Comparison of ENCODE assay signal across 5 cellular contexts in the genomic region with DNA sequence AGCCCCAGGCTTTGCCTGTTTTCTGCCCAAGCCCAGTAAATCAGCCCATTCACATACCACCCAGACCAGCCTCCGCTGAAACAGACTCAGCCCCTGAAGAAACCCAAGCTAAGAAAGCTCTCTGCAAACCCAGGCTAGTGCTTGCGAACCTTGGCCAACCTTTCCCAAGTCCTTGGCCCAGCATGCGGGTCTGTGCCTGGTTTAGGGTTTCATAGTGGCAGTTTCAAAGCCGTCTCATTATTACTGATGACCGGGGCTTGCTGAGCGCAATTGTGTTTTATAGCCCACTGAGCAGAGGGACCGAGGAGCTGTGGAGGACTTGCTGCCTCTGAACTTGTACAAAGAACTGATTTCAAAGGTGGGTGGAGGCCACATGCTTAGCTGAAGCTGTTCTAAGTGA.
"Had no signal": no experiment of that assay in that cellular context is flagged by ENCODE, and none has a peak within 500 bp of the region (broad histone marks: within the 10 kb centered on the region; RNA-seq: fewer than 3 reads in every experiment).

No MANE protein-coding gene starts in this region.

- H3K9me3 ChIP-seq: HAP-1 had no signal

- H3K4me2 ChIP-seq: GM23338 had no signal

- H2AFZ ChIP-seq: GM23338 had no signal

- H3K4me1 Mint-ChIP-seq: GM23338 had no signal

- H3K4me3 Mint-ChIP-seq: GM23338, HFFc6 had no signal

- DNase-seq: HFFc6, IMR-90 had no signal

- H3K4me3 ChIP-seq: GM23338, HAP-1 had no signal

- H3K4me1 ChIP-seq: HAP-1 had no signal

- H3K9me3 Mint-ChIP-seq: GM23338, HFFc6 had no signal

- H3K36me3 ChIP-seq: HAP-1 had no signal

- H3K27ac Mint-ChIP-seq: GM23338, HFFc6 had no signal

- H3K27ac ChIP-seq: HL-60 had no signal
